16 cellular contexts compared by ENCODE assay signal in the genomic region with DNA sequence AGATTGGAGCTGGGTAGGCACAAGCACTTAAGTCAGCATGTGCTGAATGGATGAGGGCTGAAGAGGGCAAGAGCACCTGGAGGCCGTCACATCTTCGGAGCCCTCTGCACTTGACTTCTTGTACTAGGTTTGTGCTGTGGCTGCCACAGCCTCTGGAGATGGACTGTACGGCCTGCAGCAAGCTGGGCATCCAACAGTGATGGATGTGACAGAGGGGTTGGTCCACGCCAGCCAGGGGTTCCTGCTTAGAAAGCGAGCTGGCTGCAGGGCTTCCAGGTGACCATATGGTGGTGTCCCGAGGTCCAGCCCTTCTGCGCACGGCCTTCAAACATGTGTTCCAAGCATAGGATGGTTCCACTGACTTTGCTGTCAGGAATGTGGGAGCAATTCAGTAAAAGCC.
A peak's percentile ranks its signal among the peaks of the same experiment; 100 is the strongest.
DNase-seq lines count a peak whose midpoint lies in the region; ATAC-seq, FAIRE-seq and TF ChIP-seq lines count a peak whose summit lies in the region.
"Had no signal": no experiment of that assay in that cellular context is flagged by ENCODE, and none has a peak within 500 bp of the region (broad histone marks: within the 10 kb centered on the region; RNA-seq: fewer than 3 reads in every experiment).

No MANE protein-coding gene starts in this region.

- no peak overlapping the region for H3K4me3 ChIP-seq in right lobe of liver
- no peak overlapping the region for H3K4me3 ChIP-seq in HepG2 (replicated peaks in 1 of 3; ENCODE audit: insufficient read depth in 1 of 3, low read depth in 2 of 3, low read length in 3 of 3)
- no peak overlapping the region for H3K4me3 ChIP-seq in sigmoid colon
- H3K4me3 ChIP-seq: BLaER1 treated with 17β-estradiol and CSF1 and Interleukin-3, amounts not matched to agents 10 nM and 100 nM had no signal

- no peak for TF ChIP-seq EP300 in HepG2 (IDR thresholded peaks at IDR 0.05; ENCODE audit: low read depth in 2 of 2, low read length in 2 of 2)
- no peak for TF ChIP-seq EP300 in HepG2 (CRISPR knock-in tag; IDR thresholded peaks at IDR 0.05; ENCODE audit: borderline replicate concordance)
- TF ChIP-seq EP300 in sigmoid colon (IDR thresholded peaks at IDR 0.05) = no peak

- no peaks in the 10 kb centered on the region for H3K9me3 ChIP-seq in right lobe of liver
- H3K9me3 ChIP-seq in HepG2 (ENCODE audit: low read length) = no peaks in the 10 kb centered on the region
- H3K9me3 ChIP-seq in sigmoid colon = no peaks in the 10 kb centered on the region

- TF ChIP-seq POLR2A in right lobe of liver (IDR thresholded peaks at IDR 0.05) (no peak), HepG2 (IDR thresholded peaks at IDR 0.05; ENCODE audit: insufficient read depth in 1 of 2, low read depth in 2 of 2, low read length in 2 of 2) (no peak), sigmoid colon (IDR thresholded peaks at IDR 0.05) (no peak)

- H3K27me3 ChIP-seq in right lobe of liver (no peaks in the 10 kb centered on the region), HepG2 (ENCODE audit: control insufficient read depth in 1 of 2, insufficient read depth in 2 of 2, low read length in 2 of 2) (peaks cover 1 to 6% of the 10 kb centered on the region in 2 experiments; a peak in 2 of 5 replicates), sigmoid colon (no peaks in the 10 kb centered on the region)
- H3K27me3 ChIP-seq: BLaER1 treated with 17β-estradiol and CSF1 and Interleukin-3, amounts not matched to agents 10 nM and 100 nM had no signal

- no peak for TF ChIP-seq CTCF in right lobe of liver (IDR thresholded peaks at IDR 0.05)
- TF ChIP-seq CTCF in HepG2 (CRISPR knock-in tag; IDR thresholded peaks at IDR 0.05) = no peak
- no peak for TF ChIP-seq CTCF in sigmoid colon (IDR thresholded peaks at IDR 0.05)
- no peak for TF ChIP-seq CTCF in GM20000 (IDR thresholded peaks at IDR 0.05; ENCODE audit: extremely low read depth, missing control alignments)

- no TSS peak for BruUV-seq in HepG2 (replicated peaks; lab: Mats Ljungman, UMichigan)

- no peak for TF ChIP-seq RAD21 in HepG2 (CRISPR knock-in tag; IDR thresholded peaks at IDR 0.05)

- H2AFZ ChIP-seq in HepG2 (ENCODE audit: low read length) = no peak overlapping the region

- DNase-seq in right lobe of liver (peak in 2 of 3 donors; percentile 25 to 28), HepG2 (ENCODE audit: low spot score) (no peak), islet precursor cell (peak; percentile 43), sigmoid colon (peak; percentile 33), GM20000 (ENCODE audit: low spot score) (no peak)
- DNase-seq in activated T-cell treated with anti-CD3 and anti-CD28 coated beads, Interleukin-2, amount 50 U/mL, for 1 hour = no peak
- DNase-seq: H9, KG1, MV-4-11, NCI-H1694 treated with DMSO at 0.1 percent for 48 hours, SHP77 had no signal

- H3K27ac ChIP-seq in right lobe of liver = no peak overlapping the region
- no peak overlapping the region for H3K27ac ChIP-seq in HepG2 (ENCODE audit: extremely low read length, insufficient read depth, low read length)
- H3K27ac ChIP-seq in sigmoid colon = no peak overlapping the region
- H3K27ac ChIP-seq: BLaER1 treated with 17β-estradiol and CSF1 and Interleukin-3, amounts not matched to agents 10 nM and 100 nM had no signal

- H3K4me1 ChIP-seq in right lobe of liver = no peaks in the 10 kb centered on the region
- H3K4me1 ChIP-seq in HepG2 (ENCODE audit: insufficient read depth, low read length) = no peaks in the 10 kb centered on the region
- H3K4me1 ChIP-seq in sigmoid colon = no peaks in the 10 kb centered on the region

- CTCF ChIA-PET in HepG2 (lab: Yijun Ruan, JAX; ENCODE audit: low intra/inter-chr PET ratio, low total read pairs) = no interaction called here

- POLR2A ChIA-PET in HepG2 (lab: Yijun Ruan, JAX) = no interaction called here

- ATAC-seq in right lobe of liver (peak in 1 of 4 donors; percentile 21), HepG2 (no peak), GM18861 (IDR thresholded peaks at IDR 0.05; ENCODE audit: unreplicated experiment) (no peak)

- intact Hi-C loops in right lobe of liver (cut with DNase I) = no loop called here
- intact Hi-C loops in HepG2 (cut with micrococcal nuclease; ENCODE audit: unreplicated experiment) = no loop called here
- intact Hi-C loops in sigmoid colon (cut with DNase I) = no loop called here

- FAIRE-seq in HepG2 (lab: Jason Lieb, UNC) = no peak
- FAIRE-seq: D721Med, GM12892, GM18507 had no signal

- H3K9ac ChIP-seq in HepG2 (ENCODE audit: insufficient read depth, low read depth, low read length) = no peak overlapping the region
- H3K9ac ChIP-seq: BLaER1 treated with 17β-estradiol and CSF1 and Interleukin-3, amounts not matched to agents 10 nM and 100 nM had no signal

- in situ Hi-C loops in HepG2 (cut with HindIII; ENCODE audit: extremely low pct_ligation_motif_present, low pct_unique_long_range_greater_than_20kb) = no loop called here

- 100% methylated on average over 4 of the region's 8 CpGs for WGBS in right lobe of liver (ENCODE audit: insufficient coverage, low coverage, low lambda C conversion rate, missing lambda C conversion rate)
- WGBS in HepG2 (ENCODE audit: low lambda C conversion rate) = 40% methylated on average over 5 of the region's 8 CpGs
- 69 to 81% methylated on average over 8 of the region's 8 CpGs for WGBS in sigmoid colon, 2 donors

- no peak overlapping the region for H3K4me2 ChIP-seq in HepG2 (ENCODE audit: low read depth, low read length)

- no peaks in the 10 kb centered on the region for H4K20me1 ChIP-seq in HepG2 (ENCODE audit: insufficient read depth, low read length)
- H4K20me1 ChIP-seq: BLaER1 treated with 17β-estradiol and CSF1 and Interleukin-3, amounts not matched to agents 10 nM and 100 nM had no signal

- H3K36me3 ChIP-seq in right lobe of liver = no peaks in the 10 kb centered on the region
- no peaks in the 10 kb centered on the region for H3K36me3 ChIP-seq in HepG2 (replicated peaks in 1 of 2; ENCODE audit: control insufficient read depth in 1 of 2, insufficient read depth in 2 of 2, low read length in 2 of 2)
- no peaks in the 10 kb centered on the region for H3K36me3 ChIP-seq in sigmoid colon
- H3K36me3 ChIP-seq: BLaER1 treated with 17β-estradiol and CSF1 and Interleukin-3, amounts not matched to agents 10 nM and 100 nM had no signal

- no peaks in the 10 kb centered on the region for H3K79me2 ChIP-seq in HepG2 (ENCODE audit: insufficient read depth, low read length)

TF ChIP-seq in HepG2, 621 proteins besides CTCF, POLR2A, EP300 and RAD21 (continues in another document):
- TF ChIP-seq ZNF747 (CRISPR knock-in tag; IDR thresholded peaks at IDR 0.05; ENCODE audit: borderline replicate concordance) (no peak), DMAP1 (CRISPR knock-in tag; IDR thresholded peaks at IDR 0.05) (no peak), RFX1 (IDR thresholded peaks at IDR 0.05) (no peak), ATF7-NPFF (CRISPR knock-in tag; IDR thresholded peaks at IDR 0.05; ENCODE audit: low read depth) (no peak), ZFP36L2 (CRISPR knock-in tag; IDR thresholded peaks at IDR 0.05) (no peak), ZNF737 (CRISPR knock-in tag; IDR thresholded peaks at IDR 0.05; ENCODE audit: borderline replicate concordance) (no peak)
- TF ChIP-seq, protein P1, sequence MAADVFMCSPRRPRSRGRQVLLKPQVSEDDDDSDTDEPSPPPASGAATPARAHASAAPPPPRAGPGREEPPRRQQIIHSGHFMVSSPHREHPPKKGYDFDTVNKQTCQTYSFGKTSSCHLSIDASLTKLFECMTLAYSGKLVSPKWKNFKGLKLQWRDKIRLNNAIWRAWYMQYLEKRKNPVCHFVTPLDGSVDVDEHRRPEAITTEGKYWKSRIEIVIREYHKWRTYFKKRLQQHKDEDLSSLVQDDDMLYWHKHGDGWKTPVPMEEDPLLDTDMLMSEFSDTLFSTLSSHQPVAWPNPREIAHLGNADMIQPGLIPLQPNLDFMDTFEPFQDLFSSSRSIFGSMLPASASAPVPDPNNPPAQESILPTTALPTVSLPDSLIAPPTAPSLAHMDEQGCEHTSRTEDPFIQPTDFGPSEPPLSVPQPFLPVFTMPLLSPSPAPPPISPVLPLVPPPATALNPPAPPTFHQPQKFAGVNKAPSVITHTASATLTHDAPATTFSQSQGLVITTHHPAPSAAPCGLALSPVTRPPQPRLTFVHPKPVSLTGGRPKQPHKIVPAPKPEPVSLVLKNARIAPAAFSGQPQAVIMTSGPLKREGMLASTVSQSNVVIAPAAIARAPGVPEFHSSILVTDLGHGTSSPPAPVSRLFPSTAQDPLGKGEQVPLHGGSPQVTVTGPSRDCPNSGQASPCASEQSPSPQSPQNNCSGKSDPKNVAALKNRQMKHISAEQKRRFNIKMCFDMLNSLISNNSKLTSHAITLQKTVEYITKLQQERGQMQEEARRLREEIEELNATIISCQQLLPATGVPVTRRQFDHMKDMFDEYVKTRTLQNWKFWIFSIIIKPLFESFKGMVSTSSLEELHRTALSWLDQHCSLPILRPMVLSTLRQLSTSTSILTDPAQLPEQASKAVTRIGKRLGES (CRISPR knock-in tag; IDR thresholded peaks at IDR 0.05; ENCODE audit: borderline replicate concordance) = no peak
- TF ChIP-seq, protein P2, sequence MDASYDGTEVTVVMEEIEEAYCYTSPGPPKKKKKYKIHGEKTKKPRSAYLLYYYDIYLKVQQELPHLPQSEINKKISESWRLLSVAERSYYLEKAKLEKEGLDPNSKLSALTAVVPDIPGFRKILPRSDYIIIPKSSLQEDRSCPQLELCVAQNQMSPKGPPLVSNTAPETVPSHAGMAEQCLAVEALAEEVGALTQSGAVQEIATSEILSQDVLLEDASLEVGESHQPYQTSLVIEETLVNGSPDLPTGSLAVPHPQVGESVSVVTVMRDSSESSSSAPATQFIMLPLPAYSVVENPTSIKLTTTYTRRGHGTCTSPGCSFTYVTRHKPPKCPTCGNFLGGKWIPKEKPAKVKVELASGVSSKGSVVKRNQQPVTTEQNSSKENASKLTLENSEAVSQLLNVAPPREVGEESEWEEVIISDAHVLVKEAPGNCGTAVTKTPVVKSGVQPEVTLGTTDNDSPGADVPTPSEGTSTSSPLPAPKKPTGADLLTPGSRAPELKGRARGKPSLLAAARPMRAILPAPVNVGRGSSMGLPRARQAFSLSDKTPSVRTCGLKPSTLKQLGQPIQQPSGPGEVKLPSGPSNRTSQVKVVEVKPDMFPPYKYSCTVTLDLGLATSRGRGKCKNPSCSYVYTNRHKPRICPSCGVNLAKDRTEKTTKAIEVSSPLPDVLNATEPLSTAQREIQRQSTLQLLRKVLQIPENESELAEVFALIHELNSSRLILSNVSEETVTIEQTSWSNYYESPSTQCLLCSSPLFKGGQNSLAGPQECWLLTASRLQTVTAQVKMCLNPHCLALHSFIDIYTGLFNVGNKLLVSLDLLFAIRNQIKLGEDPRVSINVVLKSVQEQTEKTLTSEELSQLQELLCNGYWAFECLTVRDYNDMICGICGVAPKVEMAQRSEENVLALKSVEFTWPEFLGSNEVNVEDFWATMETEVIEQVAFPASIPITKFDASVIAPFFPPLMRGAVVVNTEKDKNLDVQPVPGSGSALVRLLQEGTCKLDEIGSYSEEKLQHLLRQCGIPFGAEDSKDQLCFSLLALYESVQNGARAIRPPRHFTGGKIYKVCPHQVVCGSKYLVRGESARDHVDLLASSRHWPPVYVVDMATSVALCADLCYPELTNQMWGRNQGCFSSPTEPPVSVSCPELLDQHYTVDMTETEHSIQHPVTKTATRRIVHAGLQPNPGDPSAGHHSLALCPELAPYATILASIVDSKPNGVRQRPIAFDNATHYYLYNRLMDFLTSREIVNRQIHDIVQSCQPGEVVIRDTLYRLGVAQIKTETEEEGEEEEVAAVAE (CRISPR knock-in tag; IDR thresholded peaks at IDR 0.05; ENCODE audit: borderline replicate concordance) = no peak

Comparison
In these comparisons a context has a peak if more than half of its experiments do, and no peak if none do; other contexts are left out.
1. DNase-seq: peak in right lobe of liver (2 of 3), islet precursor cell (single experiment) and sigmoid colon (single experiment); none in HepG2 (single experiment), GM20000 (single experiment) and activated T-cell treated with anti-CD3 and anti-CD28 coated beads, Interleukin-2, amount 50 U/mL, for 1 hour (single experiment).